Comparison of ENCODE assay signal across 20 cellular contexts in the genomic region with DNA sequence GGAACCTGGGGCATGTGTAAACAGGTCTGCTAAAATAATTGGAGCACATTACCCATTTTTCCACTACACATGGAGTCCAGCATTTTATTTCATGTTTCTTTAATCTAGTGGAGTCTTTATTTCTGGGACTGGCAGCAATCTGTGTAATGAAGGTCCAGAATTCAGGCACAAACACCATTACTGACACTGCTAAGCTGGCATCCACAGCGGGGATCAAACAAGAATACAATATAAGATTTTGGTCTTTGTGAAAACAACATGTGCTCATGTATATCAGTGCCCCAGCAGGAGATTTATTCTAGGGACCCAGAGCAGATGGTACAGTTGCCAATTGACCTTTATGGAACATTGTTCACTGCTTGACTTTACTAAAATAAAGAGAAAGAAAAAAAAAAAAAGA.
DNase-seq lines count a peak whose midpoint lies in the region; ATAC-seq and TF ChIP-seq lines count a peak whose summit lies in the region.
"Had no signal": no experiment of that assay in that cellular context is flagged by ENCODE, and none has a peak within 500 bp of the region (broad histone marks: within the 10 kb centered on the region; RNA-seq: fewer than 3 reads in every experiment).

No MANE protein-coding gene starts in this region.

- H3K4me3 ChIP-seq in endodermal cell (ENCODE audit: low read length) = peak overlapping the region; percentile 65

- H3K27me3 Mint-ChIP-seq in endodermal cell (ENCODE audit: insufficient read depth) (no peaks in the 10 kb centered on the region), nephron progenitor cell (ENCODE audit: low read depth, poor library complexity) (no peaks in the 10 kb centered on the region)
- no peaks in the 10 kb centered on the region for H3K27me3 Mint-ChIP-seq in effector memory CD8-positive, alpha-beta T cell

- H3K9me3 Mint-ChIP-seq in endodermal cell = peaks cover 43% of the 10 kb centered on the region
- H3K9me3 Mint-ChIP-seq in nephron progenitor cell = peaks cover 40% of the 10 kb centered on the region
- peaks cover 7 to 13% of the 10 kb centered on the region in 2 donors for H3K9me3 Mint-ChIP-seq in effector memory CD8-positive, alpha-beta T cell

- no peak for TF ChIP-seq CTCF in endodermal cell (conservative IDR thresholded peaks at IDR 0.05)
- TF ChIP-seq CTCF in nephron progenitor cell (IDR thresholded peaks at IDR 0.05) = no peak

- peak overlapping the region; percentile 27 for H3K4me3 Mint-ChIP-seq in endodermal cell
- H3K4me3 Mint-ChIP-seq in nephron progenitor cell = no peak overlapping the region
- H3K4me3 Mint-ChIP-seq in effector memory CD8-positive, alpha-beta T cell = no peak overlapping the region
- H3K4me3 Mint-ChIP-seq: HFFc6; T-helper 1 cell treated with Interleukin-12 subunit alpha and Interleukin-12 subunit beta and Interleukin-4 antibody, amounts not matched to agents 30 μg/mL and 1 μg/mL, for 36 hours had no signal

- H3K27ac ChIP-seq in endodermal cell (ENCODE audit: low read depth, low read length) = peak overlapping the region; percentile 65
- H3K27ac ChIP-seq: HL-60 had no signal

- peak; percentile 96 for DNase-seq in G401 (ENCODE audit: low spot score)
- peak; percentile 38 for DNase-seq in NCI-H1694 (lab: John Stamatoyannopoulos, UW)
- DNase-seq in NCI-H446 (lab: John Stamatoyannopoulos, UW) = peak; percentile 41 to 83
- DNase-seq in endodermal cell = no peak
- DNase-seq in nephron progenitor cell = no peak
- DNase-seq in effector memory CD8-positive, alpha-beta T cell = no peak
- no peak for DNase-seq in activated effector memory CD4-positive, alpha-beta T cell treated with Interleukin-2 at 50 U/mL for 16 hours
- DNase-seq: AML-193, Calu3, DND-41, GF-D8, HFFc6, NCI-H2029, NCI-H526, SHP77 had no signal

- no peak overlapping the region for H3K9ac ChIP-seq in endodermal cell (ENCODE audit: extremely low read depth, low read length, poor library complexity, severe bottlenecking)

- H3K4me1 ChIP-seq in endodermal cell (ENCODE audit: control insufficient read depth, insufficient read depth, low read length) = peaks cover 4% of the 10 kb centered on the region

- H3K27me3 ChIP-seq in endodermal cell (ENCODE audit: control insufficient read depth, insufficient read depth, low read length, poor library complexity, severe bottlenecking) = no peaks in the 10 kb centered on the region

- H3K36me3 Mint-ChIP-seq in endodermal cell (ENCODE audit: low read depth) = peaks cover 24% of the 10 kb centered on the region
- peaks cover 14% of the 10 kb centered on the region for H3K36me3 Mint-ChIP-seq in nephron progenitor cell (ENCODE audit: low read depth)
- no peaks in the 10 kb centered on the region for H3K36me3 Mint-ChIP-seq in effector memory CD8-positive, alpha-beta T cell (ENCODE audit: insufficient read depth)

- no peaks in the 10 kb centered on the region for H3K36me3 ChIP-seq in endodermal cell (ENCODE audit: control insufficient read depth, insufficient read depth, low read length)

- H3K27ac Mint-ChIP-seq in endodermal cell (peak overlapping the region; percentile 88), nephron progenitor cell (no peak overlapping the region)
- H3K27ac Mint-ChIP-seq in effector memory CD8-positive, alpha-beta T cell = no peak overlapping the region
- H3K27ac Mint-ChIP-seq: HFFc6; T-helper 1 cell treated with Interleukin-12 subunit alpha and Interleukin-12 subunit beta and Interleukin-4 antibody, amounts not matched to agents 30 μg/mL and 1 μg/mL, for 36 hours had no signal

- ATAC-seq in GM19395 (IDR thresholded peaks at IDR 0.05; ENCODE audit: unreplicated experiment) = no peak
- no peak for ATAC-seq in effector memory CD8-positive, alpha-beta T cell (replicated peaks)
- ATAC-seq: Panc1, SK-N-SH treated with all-trans-retinoic acid at 6 μM for 48 hours had no signal

- H3K4me1 Mint-ChIP-seq in endodermal cell (peaks cover 20% of the 10 kb centered on the region), nephron progenitor cell (peaks cover 11% of the 10 kb centered on the region)
- no peaks in the 10 kb centered on the region for H3K4me1 Mint-ChIP-seq in effector memory CD8-positive, alpha-beta T cell (ENCODE audit: low read depth in 2 of 2)

- 93% methylated on average over 1 of the region's 1 CpG; no CpG with 5 or more reads in 1 of the 2 experiments for WGBS in endodermal cell (ENCODE audit: insufficient coverage in 1 of 2, insufficient read length in 1 of 2), 2 experiments

- peaks cover 35% of the 10 kb centered on the region for H3K9me3 ChIP-seq in endodermal cell (ENCODE audit: control insufficient read depth, low read length)

- in situ Hi-C loops in G401 (cut with HindIII; ENCODE audit: low sequenced_read_pairs) = no loop called here

Comparison
In these comparisons a context has a peak if more than half of its experiments do, and no peak if none do; other contexts are left out.
1. DNase-seq: peak in G401 (single experiment), NCI-H1694 (single experiment) and NCI-H446 (2 of 2); none in endodermal cell (single experiment), nephron progenitor cell (single experiment), effector memory CD8-positive, alpha-beta T cell (0 of 3) and activated effector memory CD4-positive, alpha-beta T cell treated with Interleukin-2 at 50 U/mL for 16 hours (single experiment).